ENCODE assay signal across 1 cellular context in the genomic region with DNA sequence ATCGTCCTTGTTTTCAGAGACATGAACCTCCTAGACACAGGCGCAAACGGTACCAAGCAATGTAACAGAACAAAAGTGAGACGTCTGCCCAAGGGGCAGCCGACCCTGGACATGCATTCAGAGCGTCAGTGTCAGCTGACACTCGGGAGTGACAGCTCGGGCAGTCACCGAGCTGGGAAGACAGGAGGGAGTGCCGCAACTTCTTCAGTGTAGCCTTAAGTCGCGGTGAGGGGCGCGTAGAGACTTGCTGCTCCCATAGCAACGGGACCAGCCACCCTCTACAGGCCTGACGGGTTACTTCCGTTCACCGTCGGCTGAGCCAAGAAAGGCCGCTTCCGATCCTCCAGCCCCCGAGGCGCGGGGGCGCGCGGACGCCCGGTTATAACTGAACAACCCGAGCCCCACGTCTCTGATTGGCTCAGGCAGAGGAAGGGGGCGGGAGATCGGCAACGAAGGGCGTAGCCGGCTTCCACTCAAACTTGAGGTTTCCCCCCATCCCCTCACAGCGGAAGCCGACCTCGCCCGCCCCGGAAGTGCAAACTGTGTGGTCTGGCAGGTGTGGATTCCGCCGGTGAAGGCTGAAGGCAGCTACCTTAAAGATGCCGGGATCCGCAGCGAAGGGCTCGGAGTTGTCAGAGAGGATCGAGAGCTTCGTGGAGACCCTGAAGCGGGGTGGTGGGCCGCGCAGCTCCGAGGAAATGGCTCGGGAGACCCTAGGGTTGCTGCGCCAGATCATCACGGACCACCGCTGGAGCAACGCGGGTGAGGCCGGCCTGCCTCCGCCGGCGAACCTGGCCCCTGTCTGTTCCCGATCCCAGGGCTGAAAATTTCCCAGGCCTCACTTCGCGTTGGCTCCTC.
A peak's percentile ranks its signal among the peaks of the same experiment; 100 is the strongest.
TF ChIP-seq lines count a peak whose summit lies in the region.

Gene EIF2B2 (plus strand): TSS at position 530 of the 858 bp plus-strand sequence. CDS start 70 bp downstream, at position 600.

TF ChIP-seq in HepG2, 621 proteins besides CTCF, POLR2A, EP300 and RAD21 (continued from another document and continues in another):
- TF ChIP-seq CBFB (CRISPR knock-in tag; IDR thresholded peaks at IDR 0.05) (peak; percentile 48; the same call in 1 of the 2 replicates), KLF16 (CRISPR knock-in tag; IDR thresholded peaks at IDR 0.05) (peak in 1 of 2 experiments; percentile 16; a peak in 1 of 4 replicates), ZNF234 (CRISPR knock-in tag; conservative IDR thresholded peaks at IDR 0.05) (no peak), ZSCAN29 (CRISPR knock-in tag; conservative IDR thresholded peaks at IDR 0.05) (no peak), TFE3 (CRISPR knock-in tag; IDR thresholded peaks at IDR 0.05) (0 out of 2 replicates have a peak, but pooled peaks have one; percentile 26), SMYD3 (CRISPR knock-in tag; IDR thresholded peaks at IDR 0.05) (peak; percentile 80; the same call in 1 of the 2 replicates), NFIB (CRISPR knock-in tag; IDR thresholded peaks at IDR 0.05; ENCODE audit: borderline replicate concordance) (no peak), EEA1 (CRISPR knock-in tag; IDR thresholded peaks at IDR 0.05; ENCODE audit: borderline replicate concordance) (0 out of 2 replicates have a peak, but pooled peaks have one; percentile 66), ZZZ3 (CRISPR knock-in tag; IDR thresholded peaks at IDR 0.05; ENCODE audit: borderline replicate concordance) (no peak), ZNF850 (CRISPR knock-in tag; conservative IDR thresholded peaks at IDR 0.05) (no peak), AGO2 (optimal IDR thresholded peaks at IDR 0.05; ENCODE audit: low read depth, low read length) (peak; percentile 83), ZNF772 (CRISPR knock-in tag; IDR thresholded peaks at IDR 0.05) (peak; percentile 70), PHF8 (CRISPR knock-in tag; IDR thresholded peaks at IDR 0.05) (peak; percentile 87), GLI4 (CRISPR knock-in tag; IDR thresholded peaks at IDR 0.05; ENCODE audit: borderline replicate concordance) (no peak), ZNF253 (CRISPR knock-in tag; IDR thresholded peaks at IDR 0.05; ENCODE audit: borderline replicate concordance) (no peak), RXRA (CRISPR knock-in tag; IDR thresholded peaks at IDR 0.05) (peak; percentile 70), AKAP8 (CRISPR knock-in tag; IDR thresholded peaks at IDR 0.05) (no peak), REPIN1 (CRISPR knock-in tag; IDR thresholded peaks at IDR 0.05; ENCODE audit: borderline replicate concordance, low read depth) (0 out of 2 replicates have a peak, but pooled peaks have one; percentile 26), RCOR2 (CRISPR knock-in tag; IDR thresholded peaks at IDR 0.05) (0 out of 2 replicates have a peak, but pooled peaks have one; percentile 15), ZNF142 (CRISPR knock-in tag; IDR thresholded peaks at IDR 0.05) (no peak), ZNF264 (CRISPR knock-in tag; IDR thresholded peaks at IDR 0.05) (no peak)
- TF ChIP-seq, protein P1, sequence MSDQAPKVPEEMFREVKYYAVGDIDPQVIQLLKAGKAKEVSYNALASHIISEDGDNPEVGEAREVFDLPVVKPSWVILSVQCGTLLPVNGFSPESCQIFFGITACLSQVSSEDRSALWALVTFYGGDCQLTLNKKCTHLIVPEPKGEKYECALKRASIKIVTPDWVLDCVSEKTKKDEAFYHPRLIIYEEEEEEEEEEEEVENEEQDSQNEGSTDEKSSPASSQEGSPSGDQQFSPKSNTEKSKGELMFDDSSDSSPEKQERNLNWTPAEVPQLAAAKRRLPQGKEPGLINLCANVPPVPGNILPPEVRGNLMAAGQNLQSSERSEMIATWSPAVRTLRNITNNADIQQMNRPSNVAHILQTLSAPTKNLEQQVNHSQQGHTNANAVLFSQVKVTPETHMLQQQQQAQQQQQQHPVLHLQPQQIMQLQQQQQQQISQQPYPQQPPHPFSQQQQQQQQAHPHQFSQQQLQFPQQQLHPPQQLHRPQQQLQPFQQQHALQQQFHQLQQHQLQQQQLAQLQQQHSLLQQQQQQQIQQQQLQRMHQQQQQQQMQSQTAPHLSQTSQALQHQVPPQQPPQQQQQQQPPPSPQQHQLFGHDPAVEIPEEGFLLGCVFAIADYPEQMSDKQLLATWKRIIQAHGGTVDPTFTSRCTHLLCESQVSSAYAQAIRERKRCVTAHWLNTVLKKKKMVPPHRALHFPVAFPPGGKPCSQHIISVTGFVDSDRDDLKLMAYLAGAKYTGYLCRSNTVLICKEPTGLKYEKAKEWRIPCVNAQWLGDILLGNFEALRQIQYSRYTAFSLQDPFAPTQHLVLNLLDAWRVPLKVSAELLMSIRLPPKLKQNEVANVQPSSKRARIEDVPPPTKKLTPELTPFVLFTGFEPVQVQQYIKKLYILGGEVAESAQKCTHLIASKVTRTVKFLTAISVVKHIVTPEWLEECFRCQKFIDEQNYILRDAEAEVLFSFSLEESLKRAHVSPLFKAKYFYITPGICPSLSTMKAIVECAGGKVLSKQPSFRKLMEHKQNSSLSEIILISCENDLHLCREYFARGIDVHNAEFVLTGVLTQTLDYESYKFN (CRISPR knock-in tag; conservative IDR thresholded peaks at IDR 0.05): peak; percentile 41; the same call in 1 of the 2 replicates
- TF ChIP-seq, protein P2, sequence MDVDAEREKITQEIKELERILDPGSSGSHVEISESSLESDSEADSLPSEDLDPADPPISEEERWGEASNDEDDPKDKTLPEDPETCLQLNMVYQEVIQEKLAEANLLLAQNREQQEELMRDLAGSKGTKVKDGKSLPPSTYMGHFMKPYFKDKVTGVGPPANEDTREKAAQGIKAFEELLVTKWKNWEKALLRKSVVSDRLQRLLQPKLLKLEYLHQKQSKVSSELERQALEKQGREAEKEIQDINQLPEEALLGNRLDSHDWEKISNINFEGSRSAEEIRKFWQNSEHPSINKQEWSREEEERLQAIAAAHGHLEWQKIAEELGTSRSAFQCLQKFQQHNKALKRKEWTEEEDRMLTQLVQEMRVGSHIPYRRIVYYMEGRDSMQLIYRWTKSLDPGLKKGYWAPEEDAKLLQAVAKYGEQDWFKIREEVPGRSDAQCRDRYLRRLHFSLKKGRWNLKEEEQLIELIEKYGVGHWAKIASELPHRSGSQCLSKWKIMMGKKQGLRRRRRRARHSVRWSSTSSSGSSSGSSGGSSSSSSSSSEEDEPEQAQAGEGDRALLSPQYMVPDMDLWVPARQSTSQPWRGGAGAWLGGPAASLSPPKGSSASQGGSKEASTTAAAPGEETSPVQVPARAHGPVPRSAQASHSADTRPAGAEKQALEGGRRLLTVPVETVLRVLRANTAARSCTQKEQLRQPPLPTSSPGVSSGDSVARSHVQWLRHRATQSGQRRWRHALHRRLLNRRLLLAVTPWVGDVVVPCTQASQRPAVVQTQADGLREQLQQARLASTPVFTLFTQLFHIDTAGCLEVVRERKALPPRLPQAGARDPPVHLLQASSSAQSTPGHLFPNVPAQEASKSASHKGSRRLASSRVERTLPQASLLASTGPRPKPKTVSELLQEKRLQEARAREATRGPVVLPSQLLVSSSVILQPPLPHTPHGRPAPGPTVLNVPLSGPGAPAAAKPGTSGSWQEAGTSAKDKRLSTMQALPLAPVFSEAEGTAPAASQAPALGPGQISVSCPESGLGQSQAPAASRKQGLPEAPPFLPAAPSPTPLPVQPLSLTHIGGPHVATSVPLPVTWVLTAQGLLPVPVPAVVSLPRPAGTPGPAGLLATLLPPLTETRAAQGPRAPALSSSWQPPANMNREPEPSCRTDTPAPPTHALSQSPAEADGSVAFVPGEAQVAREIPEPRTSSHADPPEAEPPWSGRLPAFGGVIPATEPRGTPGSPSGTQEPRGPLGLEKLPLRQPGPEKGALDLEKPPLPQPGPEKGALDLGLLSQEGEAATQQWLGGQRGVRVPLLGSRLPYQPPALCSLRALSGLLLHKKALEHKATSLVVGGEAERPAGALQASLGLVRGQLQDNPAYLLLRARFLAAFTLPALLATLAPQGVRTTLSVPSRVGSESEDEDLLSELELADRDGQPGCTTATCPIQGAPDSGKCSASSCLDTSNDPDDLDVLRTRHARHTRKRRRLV (CRISPR knock-in tag; IDR thresholded peaks at IDR 0.05): no peak
- TF ChIP-seq, protein P3, sequence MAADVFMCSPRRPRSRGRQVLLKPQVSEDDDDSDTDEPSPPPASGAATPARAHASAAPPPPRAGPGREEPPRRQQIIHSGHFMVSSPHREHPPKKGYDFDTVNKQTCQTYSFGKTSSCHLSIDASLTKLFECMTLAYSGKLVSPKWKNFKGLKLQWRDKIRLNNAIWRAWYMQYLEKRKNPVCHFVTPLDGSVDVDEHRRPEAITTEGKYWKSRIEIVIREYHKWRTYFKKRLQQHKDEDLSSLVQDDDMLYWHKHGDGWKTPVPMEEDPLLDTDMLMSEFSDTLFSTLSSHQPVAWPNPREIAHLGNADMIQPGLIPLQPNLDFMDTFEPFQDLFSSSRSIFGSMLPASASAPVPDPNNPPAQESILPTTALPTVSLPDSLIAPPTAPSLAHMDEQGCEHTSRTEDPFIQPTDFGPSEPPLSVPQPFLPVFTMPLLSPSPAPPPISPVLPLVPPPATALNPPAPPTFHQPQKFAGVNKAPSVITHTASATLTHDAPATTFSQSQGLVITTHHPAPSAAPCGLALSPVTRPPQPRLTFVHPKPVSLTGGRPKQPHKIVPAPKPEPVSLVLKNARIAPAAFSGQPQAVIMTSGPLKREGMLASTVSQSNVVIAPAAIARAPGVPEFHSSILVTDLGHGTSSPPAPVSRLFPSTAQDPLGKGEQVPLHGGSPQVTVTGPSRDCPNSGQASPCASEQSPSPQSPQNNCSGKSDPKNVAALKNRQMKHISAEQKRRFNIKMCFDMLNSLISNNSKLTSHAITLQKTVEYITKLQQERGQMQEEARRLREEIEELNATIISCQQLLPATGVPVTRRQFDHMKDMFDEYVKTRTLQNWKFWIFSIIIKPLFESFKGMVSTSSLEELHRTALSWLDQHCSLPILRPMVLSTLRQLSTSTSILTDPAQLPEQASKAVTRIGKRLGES (CRISPR knock-in tag; IDR thresholded peaks at IDR 0.05; ENCODE audit: borderline replicate concordance): no peak
- TF ChIP-seq, protein P4, sequence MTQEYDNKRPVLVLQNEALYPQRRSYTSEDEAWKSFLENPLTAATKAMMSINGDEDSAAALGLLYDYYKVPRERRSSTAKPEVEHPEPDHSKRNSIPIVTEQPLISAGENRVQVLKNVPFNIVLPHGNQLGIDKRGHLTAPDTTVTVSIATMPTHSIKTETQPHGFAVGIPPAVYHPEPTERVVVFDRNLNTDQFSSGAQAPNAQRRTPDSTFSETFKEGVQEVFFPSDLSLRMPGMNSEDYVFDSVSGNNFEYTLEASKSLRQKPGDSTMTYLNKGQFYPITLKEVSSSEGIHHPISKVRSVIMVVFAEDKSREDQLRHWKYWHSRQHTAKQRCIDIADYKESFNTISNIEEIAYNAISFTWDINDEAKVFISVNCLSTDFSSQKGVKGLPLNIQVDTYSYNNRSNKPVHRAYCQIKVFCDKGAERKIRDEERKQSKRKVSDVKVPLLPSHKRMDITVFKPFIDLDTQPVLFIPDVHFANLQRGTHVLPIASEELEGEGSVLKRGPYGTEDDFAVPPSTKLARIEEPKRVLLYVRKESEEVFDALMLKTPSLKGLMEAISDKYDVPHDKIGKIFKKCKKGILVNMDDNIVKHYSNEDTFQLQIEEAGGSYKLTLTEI (CRISPR knock-in tag; conservative IDR thresholded peaks at IDR 0.05): no peak
